9 cellular contexts compared by ENCODE assay signal in genomic region chr6:42141603-42142117, GRCh38. TPM values are rescaled to one million over a fixed set of nuclear protein-coding genes. Genes with fewer than 3 reads are reported as not detected.
DNase-seq lines count a peak whose midpoint lies in the region; ATAC-seq, FAIRE-seq and TF ChIP-seq lines count a peak whose summit lies in the region.
"Had no signal": no experiment of that assay in that cellular context is flagged by ENCODE, and none has a peak within 500 bp of the region (broad histone marks: within the 10 kb centered on the region; RNA-seq: fewer than 3 reads in every experiment).

No MANE protein-coding gene starts in this region.

- no peak for DNase-seq in HCT116 (ENCODE audit: low read depth, low spot score)
- DNase-seq in astrocyte of the spinal cord (ENCODE audit: low read depth, low spot score): no peak
- no peak for DNase-seq in skeletal muscle cell (ENCODE audit: low read depth)
- no peak for DNase-seq in MV-4-11 (lab: John Stamatoyannopoulos, UW)
- no peak for DNase-seq in kidney
- no peak for DNase-seq in T-helper 9 cell
- DNase-seq in cortex of kidney (lab: John Stamatoyannopoulos, UW): no peak

- H3K36me3 ChIP-seq in HCT116 (ENCODE audit: control insufficient read depth in 1 of 2, insufficient read depth in 2 of 2, low read length in 2 of 2): no peaks in the 10 kb centered on the region; a peak in 1 of 4 replicates
- peaks cover 4% of the 10 kb centered on the region for H3K36me3 ChIP-seq in iPS-15b (ENCODE audit: control insufficient read depth, insufficient read depth, low read length)
- no peaks in the 10 kb centered on the region for H3K36me3 ChIP-seq in kidney (ENCODE audit: control insufficient read depth in 1 of 2, insufficient read depth in 2 of 2, low read length in 2 of 2)

- peak overlapping the region; percentile 93 for H3K9ac ChIP-seq in HCT116 (ENCODE audit: low read length)
- H3K9ac ChIP-seq in iPS-15b (ENCODE audit: low read depth, low read length): peak overlapping the region; percentile 85
- H3K9ac ChIP-seq in kidney (ENCODE audit: low read length in 2 of 2): peak overlapping the region in 1 of 2 donors; percentile 59

- H3K9me3 ChIP-seq in HCT116 (ENCODE audit: control insufficient read depth in 1 of 2, insufficient read depth in 1 of 2, low read depth in 1 of 2, low read length in 2 of 2): no peaks in the 10 kb centered on the region
- no peaks in the 10 kb centered on the region for H3K9me3 ChIP-seq in iPS-15b (ENCODE audit: control insufficient read depth, insufficient read depth, low read length)
- H3K9me3 ChIP-seq in kidney (ENCODE audit: control insufficient read depth in 1 of 2, low read length in 2 of 2): no peaks in the 10 kb centered on the region

- intact Hi-C loops in HCT116 (cut with micrococcal nuclease) (loop anchor here (2.0 to 5.0 kb wide), 2 partner anchors 23 to 39 kb away; no protein-coding TSS in a partner anchor), kidney (cut with DNase I) (no loop called here)

- TF ChIP-seq POLR2A in HCT116 (IDR thresholded peaks at IDR 0.05; ENCODE audit: borderline replicate concordance, extremely low read depth, insufficient read depth, insufficient read length): no peak

- in situ Hi-C loops in astrocyte of the spinal cord (cut with HindIII; ENCODE audit: low sequenced_read_pairs): no loop called here

- POLR2A ChIA-PET in HCT116 (lab: Charles Lee): no interaction called here

- H3K4me3 ChIP-seq in HCT116 (replicated peaks in 1 of 2; ENCODE audit: low read depth in 1 of 2, low read length in 2 of 2): peak overlapping the region; percentile 76 to 88
- H3K4me3 ChIP-seq in astrocyte of the spinal cord (ENCODE audit: low read depth, low read length): peak overlapping the region; percentile 54
- H3K4me3 ChIP-seq in iPS-15b (ENCODE audit: low read depth, low read length): peak overlapping the region; percentile 71
- H3K4me3 ChIP-seq in skeletal muscle cell (ENCODE audit: low read depth, low read length): peak overlapping the region; percentile 62
- peak overlapping the region in 1 of 2 donors; percentile 58 for H3K4me3 ChIP-seq in kidney (ENCODE audit: low read length in 2 of 2)

- peaks cover 54 to 65% of the 10 kb centered on the region in 2 experiments for H3K4me1 ChIP-seq in HCT116 (ENCODE audit: control insufficient read depth in 1 of 2, insufficient read depth in 2 of 2, low read length in 2 of 2)
- H3K4me1 ChIP-seq in iPS-15b (ENCODE audit: control insufficient read depth, insufficient read depth, low read length): peaks cover 31% of the 10 kb centered on the region
- H3K4me1 ChIP-seq in kidney (ENCODE audit: control insufficient read depth in 1 of 2, insufficient read depth in 1 of 2, low read depth in 1 of 2, low read length in 2 of 2): peaks cover 16% of the 10 kb centered on the region in 2 donors

- no peak for TF ChIP-seq CTCF in HCT116 (IDR thresholded peaks at IDR 0.05 in 2 of 3, conservative IDR thresholded peaks at IDR 0.05 in 1 of 3; ENCODE audit: borderline replicate concordance in 1 of 3, insufficient read depth in 1 of 3, low read depth in 2 of 3, low read length in 2 of 3)
- no peak for TF ChIP-seq CTCF in astrocyte of the spinal cord (IDR thresholded peaks at IDR 0.05; ENCODE audit: low read depth, low read length)
- TF ChIP-seq CTCF in kidney (IDR thresholded peaks at IDR 0.05; ENCODE audit: borderline replicate concordance, extremely low read depth, insufficient read depth): no peak

- CTCF ChIA-PET in HCT116 (lab: Charles Lee): no interaction called here

- FAIRE-seq in kidney (lab: Jason Lieb, UNC): no peak

- RAD21 ChIA-PET in HCT116 (lab: Charles Lee; ENCODE audit: low non-redundant PET in 1 of 2, low total read pairs in 2 of 2, uncharacterized antibody in 2 of 2, unreplicated experiment in 2 of 2): no interaction called here

- H4K20me1 ChIP-seq in HCT116 (ENCODE audit: insufficient read depth): no peaks in the 10 kb centered on the region

- H3K27me3 ChIP-seq in HCT116 (ENCODE audit: insufficient read depth, low read length) (no peaks in the 10 kb centered on the region), iPS-15b (ENCODE audit: control insufficient read depth, insufficient read depth, low read length) (no peaks in the 10 kb centered on the region)

- no peak overlapping the region for H2AFZ ChIP-seq in HCT116 (ENCODE audit: low read depth, low read length, poor library complexity, severe bottlenecking)

- H3K27ac ChIP-seq in HCT116 (ENCODE audit: low read depth, low read length) (peak overlapping the region; percentile 77), kidney (ENCODE audit: low read depth in 2 of 2, low read length in 2 of 2) (no peak overlapping the region)

- H3K4me2 ChIP-seq in HCT116 (ENCODE audit: low read length): peak overlapping the region; percentile 100

- H3K79me2 ChIP-seq in HCT116 (ENCODE audit: insufficient read depth, low read length): peaks cover 47% of the 10 kb centered on the region

- ATAC-seq in HCT116: no peak

- TF ChIP-seq RAD21 in HCT116 (IDR thresholded peaks at IDR 0.05; ENCODE audit: low read depth): no peak

- no TSS peak for BruUV-seq in HCT116 (replicated peaks; lab: Mats Ljungman, UMichigan)

- H3K9me2 ChIP-seq in HCT116 (ENCODE audit: insufficient read depth): no peaks in the 10 kb centered on the region

TF ChIP-seq in HCT116, 20 proteins besides CTCF, POLR2A, EP300 and RAD21:
- TF ChIP-seq JUND (IDR thresholded peaks at IDR 0.05): no peak
- no peak for TF ChIP-seq SRF (IDR thresholded peaks at IDR 0.05; ENCODE audit: low read depth)
- 0 out of 2 replicates have a peak, but pooled peaks have one; percentile 21 for TF ChIP-seq ZFX (IDR thresholded peaks at IDR 0.05)
- TF ChIP-seq TCF7L2 (IDR thresholded peaks at IDR 0.05; ENCODE audit: borderline replicate concordance, extremely low read depth, insufficient read depth, insufficient read length): no peak

RNA-seq across cellular contexts. Expression of gene C6orf132, which starts 0.8 kb away (rescaled TPM):
- total RNA-seq in HCT116 (2021; ENCODE audit: unreplicated experiment) (18.9 TPM), kidney (42.7 TPM)
- 14.6 and 15.1 TPM in 2 replicates for polyA plus RNA-seq in HCT116 (2012)
- 5.6 TPM for polyA plus RNA-seq in kidney (ENCODE audit: insufficient read depth, low read depth, low replicate concordance)

RNA-seq across cellular contexts. Expression of gene GUCA1A, which starts 31.5 kb away (rescaled TPM):
- total RNA-seq in HCT116 (2021; ENCODE audit: unreplicated experiment) (not detected), kidney (not detected)
- polyA plus RNA-seq in HCT116 (2012): not detected in 2 replicates
- not detected for polyA plus RNA-seq in kidney (ENCODE audit: insufficient read depth, low read depth, low replicate concordance)
- total RNA-seq: dermis microvascular lymphatic vessel endothelial cell had no signal

RNA-seq across cellular contexts. Expression of gene GUCA1B, which starts 53.1 kb away (rescaled TPM):
- total RNA-seq in HCT116 (2021; ENCODE audit: unreplicated experiment): 4.6 TPM
- 2.5 and 3.4 TPM in 2 replicates for polyA plus RNA-seq in HCT116 (2012)
- 0.60 TPM for total RNA-seq in kidney
- polyA plus RNA-seq in kidney (ENCODE audit: insufficient read depth, low read depth, low replicate concordance): not detected
